ENCODE assay signal across 8 cellular contexts in the genomic region with DNA sequence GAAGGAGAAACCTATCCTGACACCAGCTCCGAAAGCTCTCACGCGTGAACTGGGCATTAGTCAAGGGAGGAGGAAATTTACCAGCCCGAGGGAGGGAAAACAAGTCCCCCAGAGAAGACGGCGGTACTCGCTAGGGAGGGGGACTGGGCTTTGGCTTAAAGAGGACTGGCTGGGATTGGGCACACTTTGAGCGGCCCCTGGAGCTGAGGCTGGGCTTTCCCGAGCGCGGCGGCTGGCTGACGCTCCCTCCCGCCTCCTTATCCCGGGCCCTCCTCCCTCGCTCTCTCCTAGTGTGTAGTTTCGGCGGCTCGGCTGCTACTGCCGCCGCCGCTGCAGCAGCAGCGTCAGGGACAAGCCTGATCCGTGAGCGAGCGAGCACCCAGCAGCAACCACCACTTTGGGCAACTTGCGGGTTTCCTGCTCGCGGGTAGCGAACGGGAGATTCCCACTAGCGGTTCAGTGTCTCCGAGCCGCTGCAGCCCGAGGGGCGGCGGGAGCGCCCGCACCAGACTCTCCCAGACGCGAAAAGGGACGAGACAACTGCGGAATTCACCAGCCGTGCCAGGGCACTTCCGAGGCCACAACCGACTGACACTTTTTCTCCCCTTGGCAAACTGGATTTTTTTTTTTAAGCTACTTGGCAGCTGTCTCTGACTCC. TPM values are rescaled to one million over a fixed set of nuclear protein-coding genes. Genes with fewer than 3 reads are reported as not detected.
DNase-seq lines count a peak whose midpoint lies in the region; ATAC-seq and TF ChIP-seq lines count a peak whose summit lies in the region.

No MANE protein-coding gene starts in this region.

- H3K4me3 ChIP-seq in hepatocyte: peak overlapping the region; percentile 81

- H3K4me1 ChIP-seq in hepatocyte (ENCODE audit: insufficient read depth): no peaks in the 10 kb centered on the region

- H3K36me3 ChIP-seq in hepatocyte (replicated peaks; ENCODE audit: insufficient read depth, low read depth): no peaks in the 10 kb centered on the region

- H4K20me1 ChIP-seq in hepatocyte (ENCODE audit: insufficient read depth, poor library complexity, severe bottlenecking): peaks cover 18% of the 10 kb centered on the region

- H3K4me2 ChIP-seq in hepatocyte: peak overlapping the region; percentile 95

- H3K27ac ChIP-seq in hepatocyte: peak overlapping the region; percentile 76

- TF ChIP-seq CTCF in hepatocyte (IDR thresholded peaks at IDR 0.05; ENCODE audit: poor library complexity): no peak

- H3K9me3 ChIP-seq in hepatocyte (ENCODE audit: low read depth): no peaks in the 10 kb centered on the region

- peaks cover 40% of the 10 kb centered on the region for H3K79me2 ChIP-seq in hepatocyte

- H3K9me2 ChIP-seq in hepatocyte (replicated peaks; ENCODE audit: insufficient read depth): no peaks in the 10 kb centered on the region

- H3K27me3 ChIP-seq in hepatocyte: no peaks in the 10 kb centered on the region

- ATAC-seq in HG03520 (IDR thresholded peaks at IDR 0.05; ENCODE audit: unreplicated experiment): no peak
- ATAC-seq in GM18511 (IDR thresholded peaks at IDR 0.05; ENCODE audit: unreplicated experiment): no peak

- DNase-seq in NCI-H2227 (lab: John Stamatoyannopoulos, UW; ENCODE audit: unreplicated experiment) (peak; percentile 34), NCI-H2227 treated with DMSO at 0.1 percent for 48 hours (lab: John Stamatoyannopoulos, UW) (no peak), NCI-H1092 (lab: John Stamatoyannopoulos, UW) (peak; percentile 26), anterior cingulate cortex (lab: John Stamatoyannopoulos, UW) (peak in 53 of 58 donors; percentile 11 to 83 (median 60)), hepatocyte (ENCODE audit: low spot score) (peak; percentile 76), retina (peak; percentile 95)

- WGBS in hepatocyte (ENCODE audit: low lambda C conversion rate, missing lambda C conversion rate): 1% methylated on average over 46 of the region's 46 CpGs

- H2AFZ ChIP-seq in hepatocyte: peak overlapping the region; percentile 88

RNA-seq across cellular contexts. Expression of gene PCDH7, which starts 0.7 kb away (rescaled TPM):
- 48.7 and 59.9 TPM in 2 replicates for total RNA-seq in hepatocyte
- 34.0 and 37.2 TPM in 2 replicates for polyA plus RNA-seq in hepatocyte
